11 cellular contexts compared by ENCODE assay signal in the genomic region with DNA sequence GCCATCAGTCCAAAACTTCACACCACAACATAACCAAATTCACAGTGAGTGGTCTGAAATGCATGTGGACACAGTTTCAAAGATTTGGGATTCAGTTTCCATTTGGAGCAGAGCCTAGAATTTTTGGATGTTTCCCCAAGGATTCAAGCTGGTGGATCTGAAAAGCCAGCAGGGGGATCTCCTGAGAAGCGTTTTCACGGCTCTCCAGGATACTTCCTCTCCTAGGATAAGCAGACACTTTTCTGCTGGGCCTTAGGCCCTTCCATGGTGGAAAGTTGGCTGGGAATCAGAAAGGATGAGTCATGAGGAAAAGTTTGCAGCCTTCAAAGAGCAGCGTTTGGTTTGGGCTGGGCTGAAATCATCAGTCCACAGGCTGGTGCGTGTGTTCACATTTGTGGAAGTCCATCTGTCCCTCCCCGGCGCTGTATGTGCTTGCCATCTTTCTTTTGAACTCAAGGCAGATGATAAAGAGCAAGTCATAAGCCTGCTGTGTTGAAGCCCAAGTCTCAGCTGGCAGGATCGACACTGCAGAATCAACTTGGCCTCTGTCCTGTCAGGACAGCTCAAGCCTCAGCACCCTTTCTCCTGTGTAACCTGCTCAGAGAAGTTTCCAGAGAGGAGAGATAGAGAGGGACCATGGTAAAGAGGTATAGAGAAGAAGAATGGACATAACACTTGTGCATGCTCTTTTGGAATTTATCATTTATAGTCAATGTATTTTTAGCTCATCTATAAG.
A peak's percentile ranks its signal among the peaks of the same experiment; 100 is the strongest.
DNase-seq lines count a peak whose midpoint lies in the region; ATAC-seq and FAIRE-seq lines count a peak whose summit lies in the region.
"Had no signal": no experiment of that assay in that cellular context is flagged by ENCODE, and none has a peak within 500 bp of the region (broad histone marks: within the 10 kb centered on the region; RNA-seq: fewer than 3 reads in every experiment).

No MANE protein-coding gene starts in this region.

- ATAC-seq in stimulated activated naive CD8-positive, alpha-beta T cell treated with anti-CD3 and anti-CD28 coated beads, Interleukin-15, Interleukin-2, amounts not matched to agents 100 U/mL and 50 U/mL, for 24 hours = no peak
- ATAC-seq: GM12878 had no signal

- H3K36me3 Mint-ChIP-seq in activated T-helper 1 cell treated with anti-CD3 and anti-CD28 coated beads, Interleukin-12 subunit alpha, Interleukin-12 subunit beta, Interleukin-2, Interleukin-4 antibody, amounts not matched to agents 30 ng/mL and 10 ng/mL and 1 ng/mL, durations not matched to agents 14 hours and 24 hours and 36 hours (ENCODE audit: low read depth) = no peaks in the 10 kb centered on the region

- DNase-seq in EH (ENCODE audit: low read depth) (peak; percentile 96), SW 1271 (lab: John Stamatoyannopoulos, UW) (peak; percentile 45 to 84), frontal cortex (ENCODE audit: low spot score in 2 of 2) (peak; percentile 17 to 66), pons (ENCODE audit: low spot score) (peak; percentile 57), retina (no peak)
- DNase-seq in stimulated activated naive CD8-positive, alpha-beta T cell treated with anti-CD3 and anti-CD28 coated beads, Interleukin-15, Interleukin-2, amounts not matched to agents 100 U/mL and 50 U/mL, for 24 hours = no peak
- no peak for DNase-seq in activated CD4-positive, alpha-beta T cell treated with anti-CD3 and anti-CD28 coated beads, Interleukin-2, amount 50 U/mL, for 4 hours
- DNase-seq in activated T-helper 1 cell treated with anti-CD3 and anti-CD28 coated beads, Interleukin-12 subunit alpha, Interleukin-12 subunit beta, Interleukin-2, Interleukin-4 antibody, amounts not matched to agents 30 ng/mL and 10 ng/mL and 1 ng/mL, durations not matched to agents 14 hours and 24 hours and 36 hours (ENCODE audit: low spot score) = no peak
- DNase-seq: NCI-H2029; stimulated activated CD4-positive, alpha-beta T cell treated with anti-CD3 and anti-CD28 coated beads, Interleukin-4, amount 100 ng/mL, for 1 hour had no signal

- H3K4me1 Mint-ChIP-seq in activated T-helper 1 cell treated with anti-CD3 and anti-CD28 coated beads, Interleukin-12 subunit alpha, Interleukin-12 subunit beta, Interleukin-2, Interleukin-4 antibody, amounts not matched to agents 30 ng/mL and 10 ng/mL and 1 ng/mL, durations not matched to agents 14 hours and 24 hours and 36 hours (ENCODE audit: low read depth) = no peaks in the 10 kb centered on the region

- intact Hi-C loops in activated T-helper 1 cell treated with anti-CD3 and anti-CD28 coated beads, Interleukin-12 subunit alpha, Interleukin-12 subunit beta, Interleukin-2, Interleukin-4 antibody, amounts not matched to agents 30 ng/mL and 10 ng/mL and 1 ng/mL, durations not matched to agents 14 hours and 24 hours and 36 hours (cut with micrococcal nuclease) = no loop called here

- no peaks in the 10 kb centered on the region for H3K9me3 Mint-ChIP-seq in activated T-helper 1 cell treated with anti-CD3 and anti-CD28 coated beads, Interleukin-12 subunit alpha, Interleukin-12 subunit beta, Interleukin-2, Interleukin-4 antibody, amounts not matched to agents 30 ng/mL and 10 ng/mL and 1 ng/mL, durations not matched to agents 14 hours and 24 hours and 36 hours

- no peak for FAIRE-seq in frontal cortex (lab: Jason Lieb, UNC)
- FAIRE-seq: GM12878 had no signal

- no peak overlapping the region for H3K4me3 Mint-ChIP-seq in activated T-helper 1 cell treated with anti-CD3 and anti-CD28 coated beads, Interleukin-12 subunit alpha, Interleukin-12 subunit beta, Interleukin-2, Interleukin-4 antibody, amounts not matched to agents 30 ng/mL and 10 ng/mL and 1 ng/mL, durations not matched to agents 14 hours and 24 hours and 36 hours

- no peak overlapping the region for H3K27ac Mint-ChIP-seq in activated T-helper 1 cell treated with anti-CD3 and anti-CD28 coated beads, Interleukin-12 subunit alpha, Interleukin-12 subunit beta, Interleukin-2, Interleukin-4 antibody, amounts not matched to agents 30 ng/mL and 10 ng/mL and 1 ng/mL, durations not matched to agents 14 hours and 24 hours and 36 hours

- H3K27me3 Mint-ChIP-seq in activated T-helper 1 cell treated with anti-CD3 and anti-CD28 coated beads, Interleukin-12 subunit alpha, Interleukin-12 subunit beta, Interleukin-2, Interleukin-4 antibody, amounts not matched to agents 30 ng/mL and 10 ng/mL and 1 ng/mL, durations not matched to agents 14 hours and 24 hours and 36 hours (ENCODE audit: insufficient read depth) = peaks cover 5% of the 10 kb centered on the region

Comparison
In these comparisons a context has a peak if more than half of its experiments do, and no peak if none do; other contexts are left out.
1. DNase-seq: peak in EH (single experiment), SW 1271 (2 of 2), frontal cortex (2 of 2) and pons (single experiment); none in stimulated activated naive CD8-positive, alpha-beta T cell treated with anti-CD3 and anti-CD28 coated beads, Interleukin-15, Interleukin-2, amounts not matched to agents 100 U/mL and 50 U/mL, for 24 hours (single experiment), activated CD4-positive, alpha-beta T cell treated with anti-CD3 and anti-CD28 coated beads, Interleukin-2, amount 50 U/mL, for 4 hours (0 of 2), activated T-helper 1 cell treated with anti-CD3 and anti-CD28 coated beads, Interleukin-12 subunit alpha, Interleukin-12 subunit beta, Interleukin-2, Interleukin-4 antibody, amounts not matched to agents 30 ng/mL and 10 ng/mL and 1 ng/mL, durations not matched to agents 14 hours and 24 hours and 36 hours (single experiment) and retina (single experiment).